In the genomic region with DNA sequence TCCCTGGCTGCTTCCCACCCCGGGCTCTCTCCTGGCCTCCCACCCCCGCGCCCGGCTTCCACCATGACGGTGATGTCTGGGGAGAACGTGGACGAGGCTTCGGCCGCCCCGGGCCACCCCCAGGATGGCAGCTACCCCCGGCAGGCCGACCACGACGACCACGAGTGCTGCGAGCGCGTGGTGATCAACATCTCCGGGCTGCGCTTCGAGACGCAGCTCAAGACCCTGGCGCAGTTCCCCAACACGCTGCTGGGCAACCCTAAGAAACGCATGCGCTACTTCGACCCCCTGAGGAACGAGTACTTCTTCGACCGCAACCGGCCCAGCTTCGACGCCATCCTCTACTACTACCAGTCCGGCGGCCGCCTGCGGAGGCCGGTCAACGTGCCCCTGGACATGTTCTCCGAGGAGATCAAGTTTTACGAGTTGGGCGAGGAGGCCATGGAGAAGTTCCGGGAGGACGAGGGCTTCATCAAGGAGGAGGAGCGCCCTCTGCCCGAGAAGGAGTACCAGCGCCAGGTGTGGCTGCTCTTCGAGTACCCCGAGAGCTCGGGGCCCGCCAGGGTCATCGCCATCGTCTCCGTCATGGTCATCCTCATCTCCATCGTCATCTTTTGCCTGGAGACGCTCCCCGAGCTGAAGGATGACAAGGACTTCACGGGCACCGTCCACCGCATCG, we compare ENCODE assay signal across 12 cellular contexts. TPM values are rescaled to one million over a fixed set of nuclear protein-coding genes. Genes with fewer than 3 reads are reported as not detected.
DNase-seq lines count a peak whose midpoint lies in the region; ATAC-seq and TF ChIP-seq lines count a peak whose summit lies in the region.
"Had no signal": no experiment of that assay in that cellular context is flagged by ENCODE, and none has a peak within 500 bp of the region (broad histone marks: within the 10 kb centered on the region; RNA-seq: fewer than 3 reads in every experiment).

No MANE protein-coding gene starts in this region.

- H3K4me3 Mint-ChIP-seq in activated naive CD4-positive, alpha-beta T cell treated with anti-CD3 and anti-CD28 coated beads, Interleukin-2, amount 50 U/mL, for 24 hours: peak overlapping the region; percentile 85
- peak overlapping the region; percentile 18 for H3K4me3 Mint-ChIP-seq in activated CD4-positive, alpha-beta memory T cell treated with anti-CD3 and anti-CD28 coated beads, Interleukin-2, amount 10 ng/mL, durations not matched to agents 7 days and 5 days

- H3K27ac Mint-ChIP-seq in activated naive CD4-positive, alpha-beta T cell treated with anti-CD3 and anti-CD28 coated beads, Interleukin-2, amount 50 U/mL, for 24 hours: no peak overlapping the region
- H3K27ac Mint-ChIP-seq in activated CD4-positive, alpha-beta memory T cell treated with anti-CD3 and anti-CD28 coated beads, Interleukin-2, amount 10 ng/mL, durations not matched to agents 7 days and 5 days: no peak overlapping the region

- H3K4me3 ChIP-seq in lower lobe of right lung (peak overlapping the region; percentile 43), thoracic aorta (peak overlapping the region; percentile 75)

- TF ChIP-seq CTCF in lower lobe of right lung (IDR thresholded peaks at IDR 0.05): no peak
- no peak for TF ChIP-seq CTCF in thoracic aorta (IDR thresholded peaks at IDR 0.05)

- H3K27me3 Mint-ChIP-seq in activated naive CD4-positive, alpha-beta T cell treated with anti-CD3 and anti-CD28 coated beads, Interleukin-2, amount 50 U/mL, for 24 hours: peaks cover 41% of the 10 kb centered on the region
- peaks cover 69% of the 10 kb centered on the region for H3K27me3 Mint-ChIP-seq in activated CD4-positive, alpha-beta memory T cell treated with anti-CD3 and anti-CD28 coated beads, Interleukin-2, amount 10 ng/mL, durations not matched to agents 7 days and 5 days

- no peak for DNase-seq in activated naive CD4-positive, alpha-beta T cell treated with anti-CD3 and anti-CD28 coated beads, Interleukin-2, amount 50 U/mL, for 16 hours
- DNase-seq in activated CD4-positive, alpha-beta memory T cell treated with anti-CD3 and anti-CD28 coated beads, Interleukin-2, amount 10 ng/mL, durations not matched to agents 7 days and 5 days: no peak
- no peak for DNase-seq in lower lobe of right lung
- DNase-seq in thoracic aorta (ENCODE audit: low spot score): no peak
- DNase-seq: MV-4-11, SIG-M5 had no signal

- H3K4me1 ChIP-seq in lower lobe of right lung (peaks cover 26% of the 10 kb centered on the region), thoracic aorta (ENCODE audit: control insufficient read depth in 1 of 2, low read depth in 2 of 2) (peaks cover 7 to 30% of the 10 kb centered on the region in 2 donors)

- intact Hi-C loops in lower lobe of right lung (cut with DNase I): no loop called here

- H3K9me3 ChIP-seq in lower lobe of right lung (no peaks in the 10 kb centered on the region), thoracic aorta (no peaks in the 10 kb centered on the region)

- no peak overlapping the region for H3K27ac ChIP-seq in lower lobe of right lung
- no peak overlapping the region for H3K27ac ChIP-seq in thoracic aorta

- no peak for ATAC-seq in lower lobe of right lung
- ATAC-seq in thoracic aorta (ENCODE audit: insufficient number of reproducible peaks, low FRiP score, low read depth): no peak
- no peak for ATAC-seq in GM18858 (IDR thresholded peaks at IDR 0.05; ENCODE audit: unreplicated experiment)
- ATAC-seq in HG03095 (IDR thresholded peaks at IDR 0.05; ENCODE audit: unreplicated experiment): no peak
- no peak for ATAC-seq in HG03135 (IDR thresholded peaks at IDR 0.05; ENCODE audit: unreplicated experiment)

- H3K36me3 Mint-ChIP-seq in activated naive CD4-positive, alpha-beta T cell treated with anti-CD3 and anti-CD28 coated beads, Interleukin-2, amount 50 U/mL, for 24 hours: peaks cover 2% of the 10 kb centered on the region
- H3K36me3 Mint-ChIP-seq in activated CD4-positive, alpha-beta memory T cell treated with anti-CD3 and anti-CD28 coated beads, Interleukin-2, amount 10 ng/mL, durations not matched to agents 7 days and 5 days (ENCODE audit: low read depth): no peaks in the 10 kb centered on the region

- POLR2A ChIA-PET in activated CD4-positive, alpha-beta memory T cell treated with anti-CD3 and anti-CD28 coated beads, Interleukin-2, amount 10 ng/mL, durations not matched to agents 7 days and 5 days (lab: Charles Lee): no interaction called here

- H3K27me3 ChIP-seq in lower lobe of right lung (ENCODE audit: low read depth): peaks cover 74% of the 10 kb centered on the region
- peaks cover 10% of the 10 kb centered on the region for H3K27me3 ChIP-seq in thoracic aorta (replicated peaks; ENCODE audit: insufficient read depth)

- no peaks in the 10 kb centered on the region for H3K9me3 Mint-ChIP-seq in activated naive CD4-positive, alpha-beta T cell treated with anti-CD3 and anti-CD28 coated beads, Interleukin-2, amount 50 U/mL, for 24 hours
- H3K9me3 Mint-ChIP-seq in activated CD4-positive, alpha-beta memory T cell treated with anti-CD3 and anti-CD28 coated beads, Interleukin-2, amount 10 ng/mL, durations not matched to agents 7 days and 5 days: no peaks in the 10 kb centered on the region

- CTCF ChIA-PET in activated CD4-positive, alpha-beta memory T cell treated with anti-CD3 and anti-CD28 coated beads, Interleukin-2, amount 10 ng/mL, durations not matched to agents 7 days and 5 days (lab: Charles Lee): interaction anchor here (0.9 kb wide), 1 partner anchor 55 kb away, joined by 4 read pairs; no protein-coding TSS in a partner anchor

- H3K4me1 Mint-ChIP-seq in activated naive CD4-positive, alpha-beta T cell treated with anti-CD3 and anti-CD28 coated beads, Interleukin-2, amount 50 U/mL, for 24 hours: peaks cover 18% of the 10 kb centered on the region
- peaks cover 19% of the 10 kb centered on the region for H3K4me1 Mint-ChIP-seq in activated CD4-positive, alpha-beta memory T cell treated with anti-CD3 and anti-CD28 coated beads, Interleukin-2, amount 10 ng/mL, durations not matched to agents 7 days and 5 days

- H3K36me3 ChIP-seq in lower lobe of right lung (no peaks in the 10 kb centered on the region), thoracic aorta (no peaks in the 10 kb centered on the region)

RNA-seq across cellular contexts. Expression of a gene that starts 1.8 kb away (rescaled TPM):
- not detected for total RNA-seq in activated CD4-positive, alpha-beta memory T cell treated with anti-CD3 and anti-CD28 coated beads, Interleukin-2, amount 10 ng/mL, durations not matched to agents 7 days and 5 days
- total RNA-seq in lower lobe of right lung (not detected), thoracic aorta (under 1 TPM in 1 of 2 donors, not detected in 1; 0.85 TPM)
- total RNA-seq: epithelial cell of proximal tubule, NCI-H460 had no signal
